ENCODE assay signal across 15 cellular contexts in genomic region chr20:15882553-15882952, GRCh38.
DNase-seq lines count a peak whose midpoint lies in the region; ATAC-seq and TF ChIP-seq lines count a peak whose summit lies in the region.
"Had no signal": no experiment of that assay in that cellular context is flagged by ENCODE, and none has a peak within 500 bp of the region (broad histone marks: within the 10 kb centered on the region; RNA-seq: fewer than 3 reads in every experiment).

No MANE protein-coding gene starts in this region.

- intact Hi-C loops in body of pancreas (cut with DNase I) (no loop called here), ovary (cut with DNase I) (no loop called here)

- H3K4me3 ChIP-seq in body of pancreas (no peak overlapping the region), ovary (no peak overlapping the region)
- H3K4me3 ChIP-seq: K562, neural progenitor cell had no signal

- no peak for TF ChIP-seq EP300 in ovary (IDR thresholded peaks at IDR 0.05)

- H3K9me3 ChIP-seq in body of pancreas (no peaks in the 10 kb centered on the region), ovary (no peaks in the 10 kb centered on the region)

- no peak for TF ChIP-seq POLR2A in body of pancreas (IDR thresholded peaks at IDR 0.05)
- no peak for TF ChIP-seq POLR2A in ovary (IDR thresholded peaks at IDR 0.05)

- H3K27ac ChIP-seq in body of pancreas: no peak overlapping the region
- H3K27ac ChIP-seq in substantia nigra (ENCODE audit: low read depth, low read length, poor library complexity, severe bottlenecking): no peak overlapping the region
- H3K27ac ChIP-seq in ovary: no peak overlapping the region
- H3K27ac ChIP-seq: neural progenitor cell had no signal

- DNase-seq in GM04503 (ENCODE audit: low read depth): peak; percentile 11
- DNase-seq in fibroblast of gingiva (ENCODE audit: low read depth): peak; percentile 10
- DNase-seq in NCI-H1048 (lab: John Stamatoyannopoulos, UW): no peak
- DNase-seq in body of pancreas: no peak
- DNase-seq in substantia nigra (lab: John Stamatoyannopoulos, UW): no peak
- no peak for DNase-seq in ovary
- DNase-seq: activated CD4-positive, alpha-beta T cell treated with anti-CD3 and anti-CD28 coated beads, Interleukin-2, amount 50 U/mL, for 4 hours; activated T-cell treated with anti-CD3 and anti-CD28 coated beads, Interleukin-2, amount 50 U/mL, for 72 hours; Calu3; mesenchymal stem cell; NCI-H1417 treated with DMSO at 0.1 percent for 48 hours had no signal

- 61 to 83% methylated on average over 4 of the region's 4 CpGs for WGBS in body of pancreas, 2 donors
- WGBS in ovary, 3 donors: 85 to 87% (median 86%) methylated on average over 4 of the region's 4 CpGs

- H3K36me3 ChIP-seq in body of pancreas (replicated peaks in 1 of 2; ENCODE audit: insufficient read depth in 1 of 2, low read depth in 2 of 2) (no peaks in the 10 kb centered on the region), ovary (no peaks in the 10 kb centered on the region)
- H3K36me3 ChIP-seq: neural progenitor cell had no signal

- H3K4me1 ChIP-seq in body of pancreas (no peaks in the 10 kb centered on the region), ovary (ENCODE audit: insufficient read depth) (no peaks in the 10 kb centered on the region)
- H3K4me1 ChIP-seq: neural progenitor cell had no signal

- ATAC-seq in GM21447 (IDR thresholded peaks at IDR 0.05; ENCODE audit: unreplicated experiment): peak; percentile 54
- peak; percentile 61 for ATAC-seq in HG03439 (IDR thresholded peaks at IDR 0.05; ENCODE audit: unreplicated experiment)
- ATAC-seq in body of pancreas: no peak
- ATAC-seq: activated T-cell treated with anti-CD3 and anti-CD28 coated beads, Interleukin-2, amount 50 U/mL, for 72 hours; K562 had no signal

- H3K27me3 ChIP-seq in body of pancreas (no peaks in the 10 kb centered on the region), ovary (no peaks in the 10 kb centered on the region)
- H3K27me3 ChIP-seq: neural progenitor cell had no signal

- TF ChIP-seq CTCF in body of pancreas (IDR thresholded peaks at IDR 0.05) (no peak), ovary (IDR thresholded peaks at IDR 0.05) (no peak)

Comparison
In these comparisons a context has a peak if more than half of its experiments do, and no peak if none do; other contexts are left out.
1. DNase-seq: peak in GM04503 (single experiment) and fibroblast of gingiva (single experiment); none in NCI-H1048 (single experiment), body of pancreas (0 of 4), substantia nigra (0 of 49) and ovary (0 of 5).